Comparison of ENCODE assay signal across 22 cellular contexts in genomic region chr14:98217530-98217929, GRCh38.
DNase-seq lines count a peak whose midpoint lies in the region; ATAC-seq, FAIRE-seq and TF ChIP-seq lines count a peak whose summit lies in the region.
"Had no signal": no experiment of that assay in that cellular context is flagged by ENCODE, and none has a peak within 500 bp of the region (broad histone marks: within the 10 kb centered on the region; RNA-seq: fewer than 3 reads in every experiment).

No MANE protein-coding gene starts in this region.

- no peak for DNase-seq in HepG2 (ENCODE audit: low spot score)
- no peak for DNase-seq in right lobe of liver
- DNase-seq in bronchial epithelial cell (ENCODE audit: low read depth), result no peak
- no peak for DNase-seq in mesendoderm
- DNase-seq in GM19238 (ENCODE audit: insufficient read length, low spot score), result no peak
- DNase-seq in left lobe of liver (ENCODE audit: low spot score), result no peak
- DNase-seq: Caco-2; CD4-positive, CD25-positive, alpha-beta regulatory T cell; CD8-positive, alpha-beta T cell; DMS153; EL; GDM1; GOT3; HCEC 1CT had no signal

- POLR2A ChIA-PET in HepG2 (lab: Yijun Ruan, JAX), result no interaction called here

- H2BK5ac ChIP-seq in mesendoderm (ENCODE audit: low read length), result no peak overlapping the region

- no peak overlapping the region for H3K23ac ChIP-seq in mesendoderm (ENCODE audit: low read length)

- peak overlapping the region; percentile 37 for H2AK5ac ChIP-seq in mesendoderm (ENCODE audit: low read length)

- no peak overlapping the region for H4K8ac ChIP-seq in mesendoderm (ENCODE audit: low read depth, low read length)

- H2BK120ac ChIP-seq in mesendoderm (ENCODE audit: low read depth, low read length), result no peak overlapping the region

- no peaks in the 10 kb centered on the region for H3K79me2 ChIP-seq in HepG2 (ENCODE audit: insufficient read depth, low read length)
- H3K79me2 ChIP-seq in mesendoderm (ENCODE audit: control insufficient read depth, insufficient read depth, low read length), result no peaks in the 10 kb centered on the region

- no peak for TF ChIP-seq EP300 in HepG2 (IDR thresholded peaks at IDR 0.05; ENCODE audit: low read depth in 2 of 2, low read length in 2 of 2)
- TF ChIP-seq EP300 in HepG2 (CRISPR knock-in tag; IDR thresholded peaks at IDR 0.05; ENCODE audit: borderline replicate concordance), result no peak

- intact Hi-C loops in HepG2 (cut with micrococcal nuclease; ENCODE audit: unreplicated experiment), result no loop called here
- intact Hi-C loops in right lobe of liver (cut with DNase I), result no loop called here

- H3K36me3 ChIP-seq in HepG2 (replicated peaks in 1 of 2; ENCODE audit: control insufficient read depth in 1 of 2, insufficient read depth in 2 of 2, low read length in 2 of 2) (no peaks in the 10 kb centered on the region), right lobe of liver (no peaks in the 10 kb centered on the region), bronchial epithelial cell (ENCODE audit: control insufficient read depth, insufficient read depth, low read length) (no peaks in the 10 kb centered on the region), mesendoderm (ENCODE audit: control insufficient read depth, insufficient read depth, low read length) (no peaks in the 10 kb centered on the region)
- H3K36me3 ChIP-seq: BLaER1 had no signal

- no peak overlapping the region for H3K9ac ChIP-seq in HepG2 (ENCODE audit: insufficient read depth, low read depth, low read length)
- no peak overlapping the region for H3K9ac ChIP-seq in mesendoderm (ENCODE audit: low read length)
- H3K9ac ChIP-seq: BLaER1 had no signal

- FAIRE-seq in HepG2 (lab: Jason Lieb, UNC) (no peak), bronchial epithelial cell (lab: Jason Lieb, UNC) (peak; percentile 40)
- FAIRE-seq: A204.1, GM12891, GM18507, H54 had no signal

- TF ChIP-seq CTCF in HepG2 (CRISPR knock-in tag; IDR thresholded peaks at IDR 0.05) (no peak), right lobe of liver (IDR thresholded peaks at IDR 0.05) (no peak), bronchial epithelial cell (IDR thresholded peaks at IDR 0.05; ENCODE audit: insufficient read depth, low read length, severe bottlenecking) (no peak)

- no peak overlapping the region for H3K4ac ChIP-seq in mesendoderm (ENCODE audit: low read depth, low read length)

- BruUV-seq in HepG2 (replicated peaks; lab: Mats Ljungman, UMichigan), result no TSS peak

- no peak overlapping the region for H3K4me2 ChIP-seq in HepG2 (ENCODE audit: low read depth, low read length)
- no peak overlapping the region for H3K4me2 ChIP-seq in mesendoderm (ENCODE audit: low read length)
- H3K4me2 ChIP-seq: BLaER1 had no signal

- peaks cover 31% of the 10 kb centered on the region; the same call in 1 of the 2 replicates for H3K9me3 ChIP-seq in HepG2 (ENCODE audit: low read length)
- no peaks in the 10 kb centered on the region for H3K9me3 ChIP-seq in right lobe of liver
- H3K9me3 ChIP-seq: BLaER1, Caco-2 had no signal

- H3K79me1 ChIP-seq in mesendoderm (ENCODE audit: low read length), result no peaks in the 10 kb centered on the region

- H4K20me1 ChIP-seq in HepG2 (ENCODE audit: insufficient read depth, low read length), result no peaks in the 10 kb centered on the region
- H4K20me1 ChIP-seq: BLaER1 had no signal

- H3K4me1 ChIP-seq in HepG2 (ENCODE audit: insufficient read depth, low read length) (no peaks in the 10 kb centered on the region), right lobe of liver (no peaks in the 10 kb centered on the region), mesendoderm (ENCODE audit: control insufficient read depth, low read depth, low read length) (no peaks in the 10 kb centered on the region)
- H3K4me1 ChIP-seq: BLaER1, Caco-2 had no signal

- H2AFZ ChIP-seq in HepG2 (ENCODE audit: low read length), result no peak overlapping the region

- ATAC-seq in HepG2, result no peak
- no peak for ATAC-seq in right lobe of liver
- no peak for ATAC-seq in HG03521 (IDR thresholded peaks at IDR 0.05; ENCODE audit: unreplicated experiment)
- no peak for ATAC-seq in left lobe of liver
- ATAC-seq: CD8-positive, alpha-beta T cell had no signal

- H3K18ac ChIP-seq in mesendoderm (ENCODE audit: low read length), result no peak overlapping the region

- no peak overlapping the region for H3K4me3 ChIP-seq in HepG2 (replicated peaks in 1 of 3; ENCODE audit: insufficient read depth in 1 of 3, low read depth in 2 of 3, low read length in 3 of 3)
- H3K4me3 ChIP-seq in right lobe of liver, result no peak overlapping the region
- no peak overlapping the region for H3K4me3 ChIP-seq in bronchial epithelial cell (ENCODE audit: low read depth, low read length)
- H3K4me3 ChIP-seq in mesendoderm (ENCODE audit: low read length), result no peak overlapping the region
- H3K4me3 ChIP-seq: BLaER1 had no signal

- TF ChIP-seq RAD21 in HepG2 (CRISPR knock-in tag; IDR thresholded peaks at IDR 0.05), result no peak

- H3K27ac ChIP-seq in HepG2 (ENCODE audit: extremely low read length, insufficient read depth, low read length) (no peak overlapping the region), right lobe of liver (no peak overlapping the region), mesendoderm (ENCODE audit: low read depth, low read length) (no peak overlapping the region)
- H3K27ac ChIP-seq: 22Rv1, BLaER1, C4-2B had no signal

- H3K56ac ChIP-seq in mesendoderm (ENCODE audit: low read length), result no peak overlapping the region

- H3K27me3 ChIP-seq in HepG2 (ENCODE audit: control insufficient read depth in 1 of 2, insufficient read depth in 2 of 2, low read length in 2 of 2), result no peaks in the 10 kb centered on the region
- no peaks in the 10 kb centered on the region for H3K27me3 ChIP-seq in right lobe of liver
- H3K27me3 ChIP-seq in bronchial epithelial cell (ENCODE audit: control insufficient read depth, insufficient read depth, low read length), result peaks cover 10% of the 10 kb centered on the region
- no peaks in the 10 kb centered on the region for H3K27me3 ChIP-seq in mesendoderm (ENCODE audit: insufficient read depth, low read length, poor library complexity)
- H3K27me3 ChIP-seq: BLaER1 had no signal

- CTCF ChIA-PET in HepG2 (lab: Yijun Ruan, JAX; ENCODE audit: low intra/inter-chr PET ratio, low total read pairs), result interaction anchor here (0.7 kb wide), 1 partner anchor 26 kb away, joined by 3 read pairs; no protein-coding TSS in a partner anchor

- TF ChIP-seq POLR2A in HepG2 (IDR thresholded peaks at IDR 0.05; ENCODE audit: insufficient read depth in 1 of 2, low read depth in 2 of 2, low read length in 2 of 2), result no peak
- no peak for TF ChIP-seq POLR2A in right lobe of liver (IDR thresholded peaks at IDR 0.05)

- no peak overlapping the region for H2BK15ac ChIP-seq in mesendoderm (replicated peaks; ENCODE audit: low read depth)

- WGBS in HepG2 (ENCODE audit: low lambda C conversion rate), result 3% methylated on average over 6 of the region's 6 CpGs
- WGBS in right lobe of liver (ENCODE audit: insufficient coverage, low coverage, low lambda C conversion rate, missing lambda C conversion rate), result 36% methylated on average over 6 of the region's 6 CpGs
- no CpG with 5 or more reads among the region's 6 CpGs for WGBS in mesendoderm (ENCODE audit: extremely low coverage, insufficient coverage, low lambda C conversion rate)

- in situ Hi-C loops in HepG2 (cut with HindIII; ENCODE audit: extremely low pct_ligation_motif_present, low pct_unique_long_range_greater_than_20kb), result no loop called here

- no peak overlapping the region for H4K5ac ChIP-seq in mesendoderm (ENCODE audit: low read length)

TF ChIP-seq in HepG2, 621 proteins besides CTCF, POLR2A, EP300 and RAD21:
- TF ChIP-seq ARID3A (IDR thresholded peaks at IDR 0.05; ENCODE audit: low read depth, low read length), result no peak
- TF ChIP-seq ZBTB2 (CRISPR knock-in tag; IDR thresholded peaks at IDR 0.05; ENCODE audit: low read depth), result no peak
- TF ChIP-seq, protein P1, sequence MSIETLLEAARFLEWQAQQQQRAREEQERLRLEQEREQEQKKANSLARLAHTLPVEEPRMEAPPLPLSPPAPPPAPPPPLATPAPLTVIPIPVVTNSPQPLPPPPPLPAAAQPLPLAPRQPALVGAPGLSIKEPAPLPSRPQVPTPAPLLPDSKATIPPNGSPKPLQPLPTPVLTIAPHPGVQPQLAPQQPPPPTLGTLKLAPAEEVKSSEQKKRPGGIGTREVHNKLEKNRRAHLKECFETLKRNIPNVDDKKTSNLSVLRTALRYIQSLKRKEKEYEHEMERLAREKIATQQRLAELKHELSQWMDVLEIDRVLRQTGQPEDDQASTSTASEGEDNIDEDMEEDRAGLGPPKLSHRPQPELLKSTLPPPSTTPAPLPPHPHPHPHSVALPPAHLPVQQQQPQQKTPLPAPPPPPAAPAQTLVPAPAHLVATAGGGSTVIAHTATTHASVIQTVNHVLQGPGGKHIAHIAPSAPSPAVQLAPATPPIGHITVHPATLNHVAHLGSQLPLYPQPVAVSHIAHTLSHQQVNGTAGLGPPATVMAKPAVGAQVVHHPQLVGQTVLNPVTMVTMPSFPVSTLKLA (IDR thresholded peaks at IDR 0.05), result peak; percentile 78
